ENCODE assay signal across 8 cellular contexts in genomic region chr4:94148052-94148451, GRCh38. TPM values are rescaled to one million over a fixed set of nuclear protein-coding genes. Genes with fewer than 3 reads are reported as not detected.
DNase-seq lines count a peak whose midpoint lies in the region; TF ChIP-seq lines count a peak whose summit lies in the region.
"Not testable (repeated sequence)": the region's sequence is repeated elsewhere in the genome, so short reads cannot be mapped to it uniquely, and the experiment has no call there.

No MANE protein-coding gene starts in this region.

- H3K9me3 Mint-ChIP-seq in Calu3 (ENCODE audit: low read depth, unreplicated experiment) = not testable (repeated sequence)

- intact Hi-C loops in Calu3 (cut with micrococcal nuclease; ENCODE audit: unreplicated experiment); stomach (cut with DNase I; ENCODE audit: low total_unique reads): not testable (repeated sequence)

- not testable (repeated sequence) for H3K9me3 ChIP-seq in HEK293 (ENCODE audit: control insufficient read depth, insufficient read depth, low read depth, low read length); iPS-18a (ENCODE audit: control insufficient read depth, low read depth, low read length); stomach

- CTCF ChIA-PET in Calu3 (lab: Charles Lee) = not testable (repeated sequence)
- CTCF ChIA-PET in HEK293 (lab: Yijun Ruan, JAX) = interaction anchor here (0.6 kb wide), 1 partner anchor 1394 kb away, joined by 3 read pairs; no protein-coding TSS in a partner anchor

- TF ChIP-seq CTCF in Calu3 (IDR thresholded peaks at IDR 0.05; ENCODE audit: unreplicated experiment); HEK293 (tag by site-specific recombination; IDR thresholded peaks at IDR 0.05); stomach (IDR thresholded peaks at IDR 0.05): not testable (repeated sequence)

- TF ChIP-seq POLR2A in stomach (IDR thresholded peaks at IDR 0.05) = not testable (repeated sequence)

- H3K27ac ChIP-seq in HEK293 (ENCODE audit: extremely low read depth, low read depth, low read length); iPS-18a (ENCODE audit: low read length); stomach: not testable (repeated sequence)

- DNase-seq in Calu3 = peak; percentile 82
- DNase-seq in NCI-H510A treated with DMSO at 0.1 percent for 48 hours (lab: John Stamatoyannopoulos, UW) = peak; percentile 44
- peak; percentile 23 for DNase-seq in RPMI8226
- DNase-seq in ecto neural progenitor cell (ENCODE audit: low spot score) = peak; percentile 78
- DNase-seq in mucosa of gallbladder (ENCODE audit: low spot score) = peak; percentile 91
- peak; percentile 82 for DNase-seq in stomach

- H3K27me3 ChIP-seq in iPS-18a (ENCODE audit: control insufficient read depth, insufficient read depth, low read length); stomach: not testable (repeated sequence)

- not testable (repeated sequence) for TF ChIP-seq EP300 in stomach (IDR thresholded peaks at IDR 0.05)

- not testable (repeated sequence) for BruUV-seq in Calu3 (replicated peaks; lab: Mats Ljungman, UMichigan)

- peak overlapping the region; percentile 35 for H3K4me3 Mint-ChIP-seq in Calu3 (ENCODE audit: low read depth, unreplicated experiment)

- not testable (repeated sequence) for H3K4me1 Mint-ChIP-seq in Calu3 (ENCODE audit: low read depth, unreplicated experiment)

- H3K4me3 ChIP-seq in HEK293 (ENCODE audit: low read depth, low read length) = not testable (repeated sequence)
- H3K4me3 ChIP-seq in iPS-18a (ENCODE audit: low read length) = peak overlapping the region; percentile 49
- H3K4me3 ChIP-seq in stomach = peak overlapping the region in 1 of 4 donors; percentile 20

- not testable (repeated sequence) for H3K36me3 Mint-ChIP-seq in Calu3 (ENCODE audit: insufficient read depth, unreplicated experiment)

- peak overlapping the region; percentile 48 for H3K9ac ChIP-seq in iPS-18a (ENCODE audit: low read length)

- not testable (repeated sequence) for H3K27ac Mint-ChIP-seq in Calu3 (ENCODE audit: unreplicated experiment)

- POLR2A ChIA-PET in HEK293 (lab: Yijun Ruan, JAX) = not testable (repeated sequence)

- not testable (repeated sequence) for H3K4me1 ChIP-seq in HEK293 (ENCODE audit: control insufficient read depth, insufficient read depth, low read length); iPS-18a (ENCODE audit: control insufficient read depth, low read depth, low read length); stomach

- not testable (repeated sequence) for H3K36me3 ChIP-seq in HEK293 (ENCODE audit: control insufficient read depth in 2 of 2, insufficient read depth in 1 of 2, low read length in 2 of 2); iPS-18a (ENCODE audit: control insufficient read depth, low read depth, low read length); stomach

- WGBS in stomach, 5 donors = 22 to 32% (median 24%) methylated on average over 7 to 9 of the region's 9 CpGs

- H3K27me3 Mint-ChIP-seq in Calu3 (ENCODE audit: unreplicated experiment) = not testable (repeated sequence)

TF ChIP-seq in HEK293, 187 proteins besides CTCF, POLR2A, EP300 and RAD21:
- TF ChIP-seq ZFP69B (tag by site-specific recombination; IDR thresholded peaks at IDR 0.05) (peak; percentile 61; the same call in 1 of the 2 replicates), KLF1 (tag by site-specific recombination; IDR thresholded peaks at IDR 0.05) (0 out of 2 replicates have a peak, but pooled peaks have one; percentile 32), ZNF692 (tag by site-specific recombination; IDR thresholded peaks at IDR 0.05) (peak; percentile 56; the same call in 1 of the 2 replicates)

RNA-seq across cellular contexts. Expression of gene SMARCAD1, which starts 59.6 kb away (rescaled TPM):
- total RNA-seq in Calu3 (2022) (15.8 and 19.2 TPM in 2 replicates), mucosa of gallbladder (24.1 TPM), stomach (10 to 100 TPM; 11.1 to 53.2 (median 22.5) TPM)
- polyA plus RNA-seq in stomach = 1 to 10 TPM; 4.9 to 8.1 (median 5.8) TPM

Comparison
In these comparisons a context has a peak if more than half of its experiments do, and no peak if none do; other contexts are left out.
1. DNase-seq: peak in every context shown above with its lines; median percentile 91 in mucosa of gallbladder; 82 in Calu3; 82 in stomach; 78 in ecto neural progenitor cell; 44 in NCI-H510A treated with DMSO at 0.1 percent for 48 hours; 23 in RPMI8226.